Comparison of ENCODE assay signal across 1 cellular context in the genomic region with DNA sequence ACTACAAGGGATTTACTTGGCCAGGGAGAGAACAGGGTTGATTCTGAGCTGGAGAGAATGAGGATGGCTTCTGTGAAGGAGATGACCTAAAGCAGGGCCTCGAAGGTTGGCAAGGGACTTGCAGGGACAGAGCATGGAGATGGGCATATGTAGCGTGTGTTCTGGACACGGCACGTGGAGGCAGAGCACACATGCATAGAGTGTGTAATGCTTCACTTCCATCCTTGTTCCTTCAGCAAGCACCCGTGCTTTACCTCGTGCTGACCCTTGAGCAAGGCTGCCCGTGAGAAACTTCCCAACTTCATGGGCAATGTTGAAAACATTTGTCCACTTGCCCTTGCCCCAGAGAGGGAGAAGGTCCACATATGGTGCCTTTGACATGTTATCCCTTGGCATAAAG.
TF ChIP-seq lines count a peak whose summit lies in the region.

No MANE protein-coding gene starts in this region.

TF ChIP-seq in K562, 482 proteins besides CTCF, POLR2A, EP300 and RAD21 (continued from another document and continues in another):
- TF ChIP-seq, protein P1, sequence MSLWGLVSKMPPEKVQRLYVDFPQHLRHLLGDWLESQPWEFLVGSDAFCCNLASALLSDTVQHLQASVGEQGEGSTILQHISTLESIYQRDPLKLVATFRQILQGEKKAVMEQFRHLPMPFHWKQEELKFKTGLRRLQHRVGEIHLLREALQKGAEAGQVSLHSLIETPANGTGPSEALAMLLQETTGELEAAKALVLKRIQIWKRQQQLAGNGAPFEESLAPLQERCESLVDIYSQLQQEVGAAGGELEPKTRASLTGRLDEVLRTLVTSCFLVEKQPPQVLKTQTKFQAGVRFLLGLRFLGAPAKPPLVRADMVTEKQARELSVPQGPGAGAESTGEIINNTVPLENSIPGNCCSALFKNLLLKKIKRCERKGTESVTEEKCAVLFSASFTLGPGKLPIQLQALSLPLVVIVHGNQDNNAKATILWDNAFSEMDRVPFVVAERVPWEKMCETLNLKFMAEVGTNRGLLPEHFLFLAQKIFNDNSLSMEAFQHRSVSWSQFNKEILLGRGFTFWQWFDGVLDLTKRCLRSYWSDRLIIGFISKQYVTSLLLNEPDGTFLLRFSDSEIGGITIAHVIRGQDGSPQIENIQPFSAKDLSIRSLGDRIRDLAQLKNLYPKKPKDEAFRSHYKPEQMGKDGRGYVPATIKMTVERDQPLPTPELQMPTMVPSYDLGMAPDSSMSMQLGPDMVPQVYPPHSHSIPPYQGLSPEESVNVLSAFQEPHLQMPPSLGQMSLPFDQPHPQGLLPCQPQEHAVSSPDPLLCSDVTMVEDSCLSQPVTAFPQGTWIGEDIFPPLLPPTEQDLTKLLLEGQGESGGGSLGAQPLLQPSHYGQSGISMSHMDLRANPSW (CRISPR knock-in tag; IDR thresholded peaks at IDR 0.05), result no peak
- TF ChIP-seq FOXK2 (conservative IDR thresholded peaks at IDR 0.05 in 1 of 2, IDR thresholded peaks at IDR 0.05 in 1 of 2; ENCODE audit: low read depth in 2 of 2) (no peak), BRF1 (IDR thresholded peaks at IDR 0.05; ENCODE audit: borderline replicate concordance, extremely low read depth, insufficient read length) (no peak), HMBOX1 (IDR thresholded peaks at IDR 0.05) (no peak), TAF7 (tag; IDR thresholded peaks at IDR 0.05) (no peak), HDAC1 (IDR thresholded peaks at IDR 0.05) (no peak), ZNF12 (CRISPR knock-in tag; IDR thresholded peaks at IDR 0.05) (no peak), CUX1 (CRISPR knock-in tag; IDR thresholded peaks at IDR 0.05) (no peak), ZNF583 (CRISPR knock-in tag; IDR thresholded peaks at IDR 0.05) (no peak), RBBP5 (IDR thresholded peaks at IDR 0.05; ENCODE audit: borderline replicate concordance, insufficient read depth, low read length, poor library complexity, severe bottlenecking) (peak; percentile 40), XRCC4 (IDR thresholded peaks at IDR 0.05; ENCODE audit: extremely low read depth, insufficient read depth, insufficient read length) (no peak), ELF2 (CRISPR knock-in tag; IDR thresholded peaks at IDR 0.05) (no peak), HCFC1 (IDR thresholded peaks at IDR 0.05; ENCODE audit: low read depth, low read length) (no peak), CBFB (CRISPR knock-in tag; IDR thresholded peaks at IDR 0.05) (no peak), EHMT2 (IDR thresholded peaks at IDR 0.05) (no peak), NFIC (IDR thresholded peaks at IDR 0.05) (no peak), L3MBTL2 (IDR thresholded peaks at IDR 0.05) (peak; percentile 56; the same call in 1 of the 2 replicates), HDAC8 (tag; IDR thresholded peaks at IDR 0.05) (0 out of 2 replicates have a peak, but pooled peaks have one; percentile 25), ZNF174 (CRISPR knock-in tag; IDR thresholded peaks at IDR 0.05) (no peak), HOXB6 (CRISPR knock-in tag; IDR thresholded peaks at IDR 0.05; ENCODE audit: borderline replicate concordance) (no peak), ZNF707 (CRISPR knock-in tag; conservative IDR thresholded peaks at IDR 0.05) (no peak), ZNF780A (CRISPR knock-in tag; IDR thresholded peaks at IDR 0.05) (no peak), ATF1 (CRISPR knock-in tag; IDR thresholded peaks at IDR 0.05) (no peak), ATF1 (tag; IDR thresholded peaks at IDR 0.05) (0 out of 2 replicates have a peak, but pooled peaks have one; percentile 11), ZNF217 (CRISPR knock-in tag; IDR thresholded peaks at IDR 0.05) (no peak), KAT2B (IDR thresholded peaks at IDR 0.05; ENCODE audit: low read depth, low read length) (no peak), HMG20A (CRISPR knock-in tag; conservative IDR thresholded peaks at IDR 0.05) (no peak), KLF10 (CRISPR knock-in tag; IDR thresholded peaks at IDR 0.05) (no peak)
- TF ChIP-seq, protein P2, sequence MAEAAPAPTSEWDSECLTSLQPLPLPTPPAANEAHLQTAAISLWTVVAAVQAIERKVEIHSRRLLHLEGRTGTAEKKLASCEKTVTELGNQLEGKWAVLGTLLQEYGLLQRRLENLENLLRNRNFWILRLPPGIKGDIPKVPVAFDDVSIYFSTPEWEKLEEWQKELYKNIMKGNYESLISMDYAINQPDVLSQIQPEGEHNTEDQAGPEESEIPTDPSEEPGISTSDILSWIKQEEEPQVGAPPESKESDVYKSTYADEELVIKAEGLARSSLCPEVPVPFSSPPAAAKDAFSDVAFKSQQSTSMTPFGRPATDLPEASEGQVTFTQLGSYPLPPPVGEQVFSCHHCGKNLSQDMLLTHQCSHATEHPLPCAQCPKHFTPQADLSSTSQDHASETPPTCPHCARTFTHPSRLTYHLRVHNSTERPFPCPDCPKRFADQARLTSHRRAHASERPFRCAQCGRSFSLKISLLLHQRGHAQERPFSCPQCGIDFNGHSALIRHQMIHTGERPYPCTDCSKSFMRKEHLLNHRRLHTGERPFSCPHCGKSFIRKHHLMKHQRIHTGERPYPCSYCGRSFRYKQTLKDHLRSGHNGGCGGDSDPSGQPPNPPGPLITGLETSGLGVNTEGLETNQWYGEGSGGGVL (CRISPR knock-in tag; IDR thresholded peaks at IDR 0.05), result no peak
- TF ChIP-seq, protein P3, sequence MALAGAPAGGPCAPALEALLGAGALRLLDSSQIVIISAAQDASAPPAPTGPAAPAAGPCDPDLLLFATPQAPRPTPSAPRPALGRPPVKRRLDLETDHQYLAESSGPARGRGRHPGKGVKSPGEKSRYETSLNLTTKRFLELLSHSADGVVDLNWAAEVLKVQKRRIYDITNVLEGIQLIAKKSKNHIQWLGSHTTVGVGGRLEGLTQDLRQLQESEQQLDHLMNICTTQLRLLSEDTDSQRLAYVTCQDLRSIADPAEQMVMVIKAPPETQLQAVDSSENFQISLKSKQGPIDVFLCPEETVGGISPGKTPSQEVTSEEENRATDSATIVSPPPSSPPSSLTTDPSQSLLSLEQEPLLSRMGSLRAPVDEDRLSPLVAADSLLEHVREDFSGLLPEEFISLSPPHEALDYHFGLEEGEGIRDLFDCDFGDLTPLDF (CRISPR knock-in tag; IDR thresholded peaks at IDR 0.05), result no peak
- TF ChIP-seq, protein P4, sequence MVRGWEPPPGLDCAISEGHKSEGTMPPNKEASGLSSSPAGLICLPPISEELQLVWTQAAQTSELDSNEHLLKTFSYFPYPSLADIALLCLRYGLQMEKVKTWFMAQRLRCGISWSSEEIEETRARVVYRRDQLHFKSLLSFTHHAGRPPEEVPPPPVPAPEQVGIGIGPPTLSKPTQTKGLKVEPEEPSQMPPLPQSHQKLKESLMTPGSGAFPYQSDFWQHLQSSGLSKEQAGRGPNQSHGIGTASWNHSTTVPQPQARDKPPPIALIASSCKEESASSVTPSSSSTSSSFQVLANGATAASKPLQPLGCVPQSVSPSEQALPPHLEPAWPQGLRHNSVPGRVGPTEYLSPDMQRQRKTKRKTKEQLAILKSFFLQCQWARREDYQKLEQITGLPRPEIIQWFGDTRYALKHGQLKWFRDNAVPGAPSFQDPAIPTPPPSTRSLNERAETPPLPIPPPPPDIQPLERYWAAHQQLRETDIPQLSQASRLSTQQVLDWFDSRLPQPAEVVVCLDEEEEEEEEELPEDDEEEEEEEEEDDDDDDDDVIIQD (CRISPR knock-in tag; IDR thresholded peaks at IDR 0.05), result no peak
- TF ChIP-seq, protein P5, sequence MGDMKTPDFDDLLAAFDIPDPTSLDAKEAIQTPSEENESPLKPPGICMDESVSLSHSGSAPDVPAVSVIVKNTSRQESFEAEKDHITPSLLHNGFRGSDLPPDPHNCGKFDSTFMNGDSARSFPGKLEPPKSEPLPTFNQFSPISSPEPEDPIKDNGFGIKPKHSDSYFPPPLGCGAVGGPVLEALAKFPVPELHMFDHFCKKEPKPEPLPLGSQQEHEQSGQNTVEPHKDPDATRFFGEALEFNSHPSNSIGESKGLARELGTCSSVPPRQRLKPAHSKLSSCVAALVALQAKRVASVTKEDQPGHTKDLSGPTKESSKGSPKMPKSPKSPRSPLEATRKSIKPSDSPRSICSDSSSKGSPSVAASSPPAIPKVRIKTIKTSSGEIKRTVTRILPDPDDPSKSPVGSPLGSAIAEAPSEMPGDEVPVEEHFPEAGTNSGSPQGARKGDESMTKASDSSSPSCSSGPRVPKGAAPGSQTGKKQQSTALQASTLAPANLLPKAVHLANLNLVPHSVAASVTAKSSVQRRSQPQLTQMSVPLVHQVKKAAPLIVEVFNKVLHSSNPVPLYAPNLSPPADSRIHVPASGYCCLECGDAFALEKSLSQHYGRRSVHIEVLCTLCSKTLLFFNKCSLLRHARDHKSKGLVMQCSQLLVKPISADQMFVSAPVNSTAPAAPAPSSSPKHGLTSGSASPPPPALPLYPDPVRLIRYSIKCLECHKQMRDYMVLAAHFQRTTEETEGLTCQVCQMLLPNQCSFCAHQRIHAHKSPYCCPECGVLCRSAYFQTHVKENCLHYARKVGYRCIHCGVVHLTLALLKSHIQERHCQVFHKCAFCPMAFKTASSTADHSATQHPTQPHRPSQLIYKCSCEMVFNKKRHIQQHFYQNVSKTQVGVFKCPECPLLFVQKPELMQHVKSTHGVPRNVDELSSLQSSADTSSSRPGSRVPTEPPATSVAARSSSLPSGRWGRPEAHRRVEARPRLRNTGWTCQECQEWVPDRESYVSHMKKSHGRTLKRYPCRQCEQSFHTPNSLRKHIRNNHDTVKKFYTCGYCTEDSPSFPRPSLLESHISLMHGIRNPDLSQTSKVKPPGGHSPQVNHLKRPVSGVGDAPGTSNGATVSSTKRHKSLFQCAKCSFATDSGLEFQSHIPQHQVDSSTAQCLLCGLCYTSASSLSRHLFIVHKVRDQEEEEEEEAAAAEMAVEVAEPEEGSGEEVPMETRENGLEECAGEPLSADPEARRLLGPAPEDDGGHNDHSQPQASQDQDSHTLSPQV (IDR thresholded peaks at IDR 0.05), result peak; percentile 68
- TF ChIP-seq, protein P6, sequence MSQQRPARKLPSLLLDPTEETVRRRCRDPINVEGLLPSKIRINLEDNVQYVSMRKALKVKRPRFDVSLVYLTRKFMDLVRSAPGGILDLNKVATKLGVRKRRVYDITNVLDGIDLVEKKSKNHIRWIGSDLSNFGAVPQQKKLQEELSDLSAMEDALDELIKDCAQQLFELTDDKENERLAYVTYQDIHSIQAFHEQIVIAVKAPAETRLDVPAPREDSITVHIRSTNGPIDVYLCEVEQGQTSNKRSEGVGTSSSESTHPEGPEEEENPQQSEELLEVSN (IDR thresholded peaks at IDR 0.05; ENCODE audit: borderline replicate concordance in 1 of 2, extremely low read depth in 1 of 2, insufficient read depth in 1 of 2, insufficient read length in 1 of 2, low read depth in 1 of 2, low read length in 1 of 2, poor library complexity in 1 of 2, severe bottlenecking in 1 of 2), result peak; percentile 25 to 36
- TF ChIP-seq, protein P7, sequence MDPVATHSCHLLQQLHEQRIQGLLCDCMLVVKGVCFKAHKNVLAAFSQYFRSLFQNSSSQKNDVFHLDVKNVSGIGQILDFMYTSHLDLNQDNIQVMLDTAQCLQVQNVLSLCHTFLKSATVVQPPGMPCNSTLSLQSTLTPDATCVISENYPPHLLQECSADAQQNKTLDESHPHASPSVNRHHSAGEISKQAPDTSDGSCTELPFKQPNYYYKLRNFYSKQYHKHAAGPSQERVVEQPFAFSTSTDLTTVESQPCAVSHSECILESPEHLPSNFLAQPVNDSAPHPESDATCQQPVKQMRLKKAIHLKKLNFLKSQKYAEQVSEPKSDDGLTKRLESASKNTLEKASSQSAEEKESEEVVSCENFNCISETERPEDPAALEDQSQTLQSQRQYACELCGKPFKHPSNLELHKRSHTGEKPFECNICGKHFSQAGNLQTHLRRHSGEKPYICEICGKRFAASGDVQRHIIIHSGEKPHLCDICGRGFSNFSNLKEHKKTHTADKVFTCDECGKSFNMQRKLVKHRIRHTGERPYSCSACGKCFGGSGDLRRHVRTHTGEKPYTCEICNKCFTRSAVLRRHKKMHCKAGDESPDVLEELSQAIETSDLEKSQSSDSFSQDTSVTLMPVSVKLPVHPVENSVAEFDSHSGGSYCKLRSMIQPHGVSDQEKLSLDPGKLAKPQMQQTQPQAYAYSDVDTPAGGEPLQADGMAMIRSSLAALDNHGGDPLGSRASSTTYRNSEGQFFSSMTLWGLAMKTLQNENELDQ (CRISPR knock-in tag; IDR thresholded peaks at IDR 0.05; ENCODE audit: borderline replicate concordance), result no peak
